In the genomic region with DNA sequence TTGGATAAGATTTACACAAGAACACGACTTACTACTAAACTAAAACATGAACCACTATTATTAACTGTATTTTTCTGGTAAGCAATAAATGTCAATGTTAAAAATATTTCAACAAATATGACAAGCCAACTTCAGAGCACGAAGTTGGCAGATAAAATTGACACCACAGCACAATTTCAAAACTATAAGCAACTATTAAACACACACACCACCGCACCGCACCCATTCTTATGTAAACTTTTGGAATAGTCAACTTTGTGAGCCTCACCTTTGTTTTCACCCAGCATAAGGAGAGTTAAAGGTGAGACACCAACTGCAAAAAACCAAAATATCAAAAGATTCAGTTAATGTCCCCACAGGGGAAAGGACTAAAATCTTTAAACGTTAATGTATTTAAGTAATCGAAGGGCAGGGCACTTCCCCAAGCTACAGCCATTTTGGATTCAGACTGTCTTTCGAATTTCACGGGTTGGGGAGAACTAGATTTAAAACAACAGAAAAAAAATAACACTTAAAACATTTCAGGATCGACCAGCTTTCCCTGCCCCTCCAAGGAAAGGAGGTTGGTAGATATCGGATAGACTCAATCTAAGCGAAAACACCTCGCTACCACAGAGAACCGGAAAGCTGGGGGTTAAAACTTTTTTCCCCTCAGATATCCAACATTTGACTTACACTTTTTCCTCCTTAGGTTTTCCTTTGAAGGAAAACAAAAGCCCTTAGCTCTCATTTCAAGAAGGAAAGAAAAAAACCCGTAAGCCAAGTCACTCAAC, we compare ENCODE assay signal across 8 cellular contexts. TPM values are rescaled to one million over a fixed set of nuclear protein-coding genes. Genes with fewer than 3 reads are reported as not detected.
DNase-seq lines count a peak whose midpoint lies in the region; ATAC-seq and TF ChIP-seq lines count a peak whose summit lies in the region.

No MANE protein-coding gene starts in this region.

- ATAC-seq in GM18511 (IDR thresholded peaks at IDR 0.05; ENCODE audit: unreplicated experiment): no peak

- no peaks in the 10 kb centered on the region for H3K27me3 Mint-ChIP-seq in IgD-negative memory B cell
- no peaks in the 10 kb centered on the region for H3K27me3 Mint-ChIP-seq in activated naive CD8-positive, alpha-beta T cell treated with anti-CD3 and anti-CD28 coated beads for 36 hours
- peaks cover 8 to 23% (median 21%) of the 10 kb centered on the region in 3 donors for H3K27me3 Mint-ChIP-seq in immature natural killer cell (ENCODE audit: low read depth in 3 of 3)

- H3K27me3 ChIP-seq in stomach smooth muscle (ENCODE audit: control insufficient read depth in 1 of 2, insufficient read depth in 2 of 2, low read length in 2 of 2): no peaks in the 10 kb centered on the region

- peak overlapping the region; percentile 95 for H3K27ac ChIP-seq in C4-2B
- peak overlapping the region; percentile 100 for H3K27ac ChIP-seq in stomach smooth muscle (ENCODE audit: low read length)

- peak overlapping the region; percentile 93 to 100 (median 99) for H3K4me3 Mint-ChIP-seq in IgD-negative memory B cell
- H3K4me3 Mint-ChIP-seq in activated naive CD8-positive, alpha-beta T cell treated with anti-CD3 and anti-CD28 coated beads for 36 hours: peak overlapping the region; percentile 98
- peak overlapping the region; percentile 97 to 99 (median 97) for H3K4me3 Mint-ChIP-seq in immature natural killer cell

- peak overlapping the region; percentile 92 to 100 for H3K4me3 ChIP-seq in stomach smooth muscle (ENCODE audit: low read length in 2 of 2)

- H3K27ac Mint-ChIP-seq in IgD-negative memory B cell (peak overlapping the region; percentile 98 to 100 (median 100)), immature natural killer cell (peak overlapping the region; percentile 99 to 100 (median 100))
- H3K27ac Mint-ChIP-seq in activated naive CD8-positive, alpha-beta T cell treated with anti-CD3 and anti-CD28 coated beads for 36 hours: peak overlapping the region; percentile 99

- peaks cover 26 to 46% (median 44%) of the 10 kb centered on the region in 3 donors for H3K4me1 Mint-ChIP-seq in IgD-negative memory B cell
- H3K4me1 Mint-ChIP-seq in activated naive CD8-positive, alpha-beta T cell treated with anti-CD3 and anti-CD28 coated beads for 36 hours: peaks cover 49% of the 10 kb centered on the region
- peaks cover 57 to 78% of the 10 kb centered on the region in 2 donors for H3K4me1 Mint-ChIP-seq in immature natural killer cell

- peaks cover 0 to 3% of the 10 kb centered on the region in 2 donors for H3K36me3 ChIP-seq in stomach smooth muscle (ENCODE audit: control insufficient read depth in 2 of 2, insufficient read depth in 2 of 2, low read length in 2 of 2)

- H3K9me3 Mint-ChIP-seq in IgD-negative memory B cell: no peaks in the 10 kb centered on the region
- no peaks in the 10 kb centered on the region for H3K9me3 Mint-ChIP-seq in activated naive CD8-positive, alpha-beta T cell treated with anti-CD3 and anti-CD28 coated beads for 36 hours
- H3K9me3 Mint-ChIP-seq in immature natural killer cell: no peaks in the 10 kb centered on the region

- no peaks in the 10 kb centered on the region for H3K9me3 ChIP-seq in stomach smooth muscle (ENCODE audit: control insufficient read depth in 2 of 2, low read length in 2 of 2)

- DNase-seq in activated naive CD8-positive, alpha-beta T cell treated with anti-CD3 and anti-CD28 coated beads for 36 hours: no peak
- DNase-seq in immature natural killer cell (no peak), NCI-H2227 treated with DMSO at 0.1 percent for 48 hours (lab: John Stamatoyannopoulos, UW) (no peak)
- no peak for DNase-seq in stimulated activated CD4-positive, alpha-beta T cell treated with anti-CD3 and anti-CD28 coated beads, Interleukin-4, amount 100 ng/mL, for 1 hour

- peak overlapping the region; percentile 90 to 98 for H3K9ac ChIP-seq in stomach smooth muscle (ENCODE audit: low read length in 2 of 2)

- H3K36me3 Mint-ChIP-seq in IgD-negative memory B cell (no peaks in the 10 kb centered on the region), immature natural killer cell (no peaks in the 10 kb centered on the region)
- peaks cover 34% of the 10 kb centered on the region for H3K36me3 Mint-ChIP-seq in activated naive CD8-positive, alpha-beta T cell treated with anti-CD3 and anti-CD28 coated beads for 36 hours

- no peak for TF ChIP-seq CTCF in C4-2B (conservative IDR thresholded peaks at IDR 0.05)

- H3K4me1 ChIP-seq in stomach smooth muscle (ENCODE audit: control insufficient read depth, insufficient read depth, low read length): peaks cover 22% of the 10 kb centered on the region

RNA-seq across cellular contexts. Expression of a gene that starts 0.8 kb away (rescaled TPM):
- polyA plus RNA-seq in IgD-negative memory B cell: 83.4 TPM
- total RNA-seq in activated naive CD8-positive, alpha-beta T cell treated with anti-CD3 and anti-CD28 coated beads for 36 hours: 10 to 100 TPM; 82.4 to 90.5 TPM
- polyA plus RNA-seq in immature natural killer cell: 100 to 1,000 TPM in 1 of 3 donors, 10 to 100 TPM in 2; 76.5 to 120 (median 78.4) TPM

RNA-seq across cellular contexts. Expression of a gene that starts 2.5 kb away (rescaled TPM):
- polyA plus RNA-seq in IgD-negative memory B cell (43.8 TPM), immature natural killer cell (10 to 100 TPM; 15.2 to 33.7 (median 26.7) TPM)
- 10 to 100 TPM; 43.0 to 45.2 TPM for total RNA-seq in activated naive CD8-positive, alpha-beta T cell treated with anti-CD3 and anti-CD28 coated beads for 36 hours
